ENCODE assay signal across 1 cellular context in genomic region chr13:85719749-85720148, GRCh38.
TF ChIP-seq lines count a peak whose summit lies in the region.

No MANE protein-coding gene starts in this region.

TF ChIP-seq in A549, 52 proteins besides CTCF, POLR2A, EP300 and RAD21:
- TF ChIP-seq MAX (IDR thresholded peaks at IDR 0.05), result no peak
- peak; percentile 46 for TF ChIP-seq MAFK (IDR thresholded peaks at IDR 0.05; ENCODE audit: partially characterized antibody)
